23 cellular contexts compared by ENCODE assay signal in the genomic region with DNA sequence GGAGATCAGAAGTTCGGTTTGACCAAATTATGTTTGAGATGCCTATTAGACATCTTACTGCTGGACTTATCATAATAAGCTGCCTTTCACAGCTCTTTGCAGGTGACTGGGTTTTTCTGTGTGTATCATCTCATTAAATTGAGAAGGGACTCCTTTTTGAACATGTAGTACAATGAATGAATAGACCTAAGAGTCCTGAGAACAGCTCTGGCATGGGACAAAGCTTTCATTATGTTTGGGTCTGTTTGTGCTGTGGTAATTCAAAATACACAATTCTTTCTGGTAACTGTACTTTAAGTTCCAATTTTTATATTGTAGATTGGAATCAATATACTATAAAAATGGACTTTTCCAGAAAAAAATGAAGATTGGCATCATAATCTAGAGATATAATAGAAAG.
A peak's percentile ranks its signal among the peaks of the same experiment; 100 is the strongest.
DNase-seq lines count a peak whose midpoint lies in the region; ATAC-seq, FAIRE-seq and TF ChIP-seq lines count a peak whose summit lies in the region.
"Had no signal": no experiment of that assay in that cellular context is flagged by ENCODE, and none has a peak within 500 bp of the region (broad histone marks: within the 10 kb centered on the region; RNA-seq: fewer than 3 reads in every experiment).

No MANE protein-coding gene starts in this region.

- WGBS in trophoblast cell (ENCODE audit: extremely low coverage, insufficient coverage, insufficient read length): no CpG with 5 or more reads among the region's 1 CpG

- H3K4ac ChIP-seq in trophoblast cell (ENCODE audit: low read depth, low read length): no peak overlapping the region

- peaks cover 6% of the 10 kb centered on the region for H3K27me3 Mint-ChIP-seq in endothelial cell (ENCODE audit: unreplicated experiment)
- no peaks in the 10 kb centered on the region for H3K27me3 Mint-ChIP-seq in T-cell
- H3K27me3 Mint-ChIP-seq: B cell; CD4-positive, CD25-positive, alpha-beta regulatory T cell had no signal

- H2BK5ac ChIP-seq in trophoblast cell (ENCODE audit: low read depth, low read length, poor library complexity): no peak overlapping the region

- H3K18ac ChIP-seq in trophoblast cell (ENCODE audit: low read length): no peak overlapping the region

- no peak overlapping the region for H2AK5ac ChIP-seq in trophoblast cell (ENCODE audit: low read length)

- no peak overlapping the region for H3K4me3 ChIP-seq in trophoblast cell (ENCODE audit: low read depth, low read length)
- H3K4me3 ChIP-seq: BLaER1, GM12878, GM23338 had no signal

- H4K91ac ChIP-seq in trophoblast cell (ENCODE audit: low read depth, low read length): no peak overlapping the region

- H2AFZ ChIP-seq in trophoblast cell (ENCODE audit: insufficient read depth, low read length, poor library complexity): no peak overlapping the region
- H2AFZ ChIP-seq: GM23338 had no signal

- H3K9ac ChIP-seq in trophoblast cell (ENCODE audit: low read length): peak overlapping the region; percentile 2
- H3K9ac ChIP-seq: BLaER1 had no signal

- no peaks in the 10 kb centered on the region for H3K27me3 ChIP-seq in trophoblast cell (ENCODE audit: insufficient read depth, low read length)
- H3K27me3 ChIP-seq: BLaER1 had no signal

- H3K4me2 ChIP-seq in trophoblast cell (ENCODE audit: low read length): no peak overlapping the region
- H3K4me2 ChIP-seq: BLaER1, GM23338 had no signal

- H2BK12ac ChIP-seq in trophoblast cell (ENCODE audit: low read length): no peak overlapping the region

- no peak overlapping the region for H3K27ac Mint-ChIP-seq in endothelial cell (ENCODE audit: unreplicated experiment)
- no peak overlapping the region for H3K27ac Mint-ChIP-seq in T-cell
- H3K27ac Mint-ChIP-seq: B cell; CD4-positive, CD25-positive, alpha-beta regulatory T cell; CD8-positive, alpha-beta T cell; GM23338; H9; HFFc6 had no signal

- no peaks in the 10 kb centered on the region for H3K9me3 ChIP-seq in trophoblast cell (ENCODE audit: insufficient read depth, low read depth, low read length)
- H3K9me3 ChIP-seq: BLaER1, Caco-2 had no signal

- no peak overlapping the region for H3K23ac ChIP-seq in trophoblast cell (ENCODE audit: low read length)

- POLR2A ChIA-PET in T-cell (lab: Charles Lee): no interaction called here

- no peak overlapping the region for H3K4me3 Mint-ChIP-seq in endothelial cell (ENCODE audit: unreplicated experiment)
- no peak overlapping the region for H3K4me3 Mint-ChIP-seq in T-cell
- H3K4me3 Mint-ChIP-seq: B cell; CD4-positive, CD25-positive, alpha-beta regulatory T cell; CD8-positive, alpha-beta T cell; GM23338; H9; HFFc6 had no signal

- H4K12ac ChIP-seq in trophoblast cell (ENCODE audit: low read depth, low read length): no peak overlapping the region

- no peaks in the 10 kb centered on the region for H3K9me3 Mint-ChIP-seq in endothelial cell (ENCODE audit: unreplicated experiment)
- H3K9me3 Mint-ChIP-seq in T-cell: no peaks in the 10 kb centered on the region
- H3K9me3 Mint-ChIP-seq: CD8-positive, alpha-beta T cell; GM23338; H9; HFFc6 had no signal

- no peaks in the 10 kb centered on the region for H3K79me2 ChIP-seq in trophoblast cell (ENCODE audit: control insufficient read depth, insufficient read depth, low read length, poor library complexity)

- H3K4me1 Mint-ChIP-seq in endothelial cell (ENCODE audit: unreplicated experiment): peaks cover 4% of the 10 kb centered on the region
- no peaks in the 10 kb centered on the region for H3K4me1 Mint-ChIP-seq in T-cell
- H3K4me1 Mint-ChIP-seq: B cell; CD4-positive, CD25-positive, alpha-beta regulatory T cell; GM23338; H9 had no signal

- no peaks in the 10 kb centered on the region for H3K36me3 ChIP-seq in trophoblast cell (ENCODE audit: control insufficient read depth in 1 of 2, insufficient read depth in 2 of 2, low read length in 2 of 2)
- H3K36me3 ChIP-seq: BLaER1 had no signal

- no peaks in the 10 kb centered on the region for H3K79me1 ChIP-seq in trophoblast cell (ENCODE audit: low read length)

- no peak overlapping the region for H2BK120ac ChIP-seq in trophoblast cell (ENCODE audit: insufficient read depth, low read length, poor library complexity)

- H4K8ac ChIP-seq in trophoblast cell (ENCODE audit: low read depth, low read length): no peak overlapping the region

- CTCF ChIA-PET in T-cell (lab: Charles Lee): interaction anchor here in 1 of 2 donors (0.6 kb wide), 2 partner anchors 256 to 393 kb away, joined by 3 to 5 read pairs; no protein-coding TSS in a partner anchor

- H3K36me3 Mint-ChIP-seq in endothelial cell (ENCODE audit: low read depth, unreplicated experiment): peaks cover 4% of the 10 kb centered on the region
- peaks cover 12% of the 10 kb centered on the region for H3K36me3 Mint-ChIP-seq in T-cell

- ATAC-seq in T-cell (replicated peaks in 1 of 4) (no peak), HG03175 (IDR thresholded peaks at IDR 0.05; ENCODE audit: unreplicated experiment) (no peak)
- ATAC-seq: CD8-positive, alpha-beta T cell; GM12878; GM23338; HCT116 had no signal

- H3K27ac ChIP-seq in trophoblast cell (ENCODE audit: low read depth, low read length): no peak overlapping the region
- peak overlapping the region; percentile 25 for H3K27ac ChIP-seq in temporal lobe (ENCODE audit: low read depth, low read length)
- H3K27ac ChIP-seq: 22Rv1, BLaER1, C4-2B had no signal

- DNase-seq in globus pallidus (ENCODE audit: low spot score) (peak; percentile 39), trophoblast cell (no peak), endothelial cell (ENCODE audit: low spot score) (no peak), T-cell (no peak)
- DNase-seq: Caco-2; CD4-positive, CD25-positive, alpha-beta regulatory T cell; CD8-positive, alpha-beta T cell; DMS153; DND-41; GDM1; H9; HFFc6 had no signal

- H3K4me1 ChIP-seq in trophoblast cell (ENCODE audit: control insufficient read depth in 1 of 2, insufficient read depth in 2 of 2, low read length in 2 of 2): no peaks in the 10 kb centered on the region
- H3K4me1 ChIP-seq: BLaER1, Caco-2 had no signal

- peak; percentile 36 for FAIRE-seq in G401.6 (lab: Jason Lieb, UNC)
- FAIRE-seq: GM12878, GM19239 had no signal

- H3K14ac ChIP-seq in trophoblast cell (ENCODE audit: low read length): no peak overlapping the region

- no peak for TF ChIP-seq CTCF in endothelial cell (IDR thresholded peaks at IDR 0.05; ENCODE audit: unreplicated experiment)
